Comparison of ENCODE assay signal across 18 cellular contexts in genomic region chr12:108399514-108399913, GRCh38.
DNase-seq lines count a peak whose midpoint lies in the region; ATAC-seq and TF ChIP-seq lines count a peak whose summit lies in the region.
"Had no signal": no experiment of that assay in that cellular context is flagged by ENCODE, and none has a peak within 500 bp of the region (broad histone marks: within the 10 kb centered on the region; RNA-seq: fewer than 3 reads in every experiment).

No MANE protein-coding gene starts in this region.

- no peaks in the 10 kb centered on the region for H3K27me3 ChIP-seq in gastroesophageal sphincter

- TF ChIP-seq POLR2A in gastroesophageal sphincter (IDR thresholded peaks at IDR 0.05), result no peak

- H3K4me1 ChIP-seq in gastroesophageal sphincter, result peaks cover 0 to 38% (median under 1%) of the 10 kb centered on the region in 3 donors
- H3K4me1 ChIP-seq: HAP-1, suprapubic skin had no signal

- H3K4me3 ChIP-seq in gastroesophageal sphincter, result no peak overlapping the region
- H3K4me3 ChIP-seq: HAP-1, hepatocyte, lower lobe of right lung, suprapubic skin had no signal

- H3K36me3 ChIP-seq in gastroesophageal sphincter, result no peaks in the 10 kb centered on the region
- H3K36me3 ChIP-seq: HAP-1, lower lobe of right lung, neutrophil, suprapubic skin had no signal

- DNase-seq in DMS 273 treated with DMSO at 0.1 percent for 48 hours (lab: John Stamatoyannopoulos, UW) (peak; percentile 48), RPMI7951 (ENCODE audit: low read depth) (peak; percentile 82), putamen (ENCODE audit: low spot score) (peak; percentile 32), AG20443 (ENCODE audit: low spot score) (no peak)
- DNase-seq in activated CD4-positive, alpha-beta T cell treated with anti-CD3 and anti-CD28 coated beads for 4 hours, result no peak
- DNase-seq: CD4-positive, alpha-beta T cell; DMS53; lower lobe of right lung; NCI-H187 treated with DMSO at 0.1 percent for 48 hours; NCI-H345 had no signal

- 13 to 18% methylated on average over 3 of the region's 5 CpGs for WGBS in gastroesophageal sphincter (ENCODE audit: low coverage in 1 of 2), 2 donors

- no peak overlapping the region for H3K27ac ChIP-seq in gastroesophageal sphincter
- H3K27ac ChIP-seq: hepatocyte, lower lobe of right lung, neutrophil, suprapubic skin had no signal

- TF ChIP-seq CTCF in gastroesophageal sphincter (IDR thresholded peaks at IDR 0.05), result no peak

- TF ChIP-seq EP300 in gastroesophageal sphincter (IDR thresholded peaks at IDR 0.05), result no peak

- ATAC-seq in gastroesophageal sphincter, result peak; percentile 53
- no peak for ATAC-seq in HG02970 (IDR thresholded peaks at IDR 0.05; ENCODE audit: low FRiP score, unreplicated experiment)
- ATAC-seq: activated CD4-positive, CD25-positive, alpha-beta regulatory T cell treated with anti-CD3 and anti-CD28 coated beads, Interleukin-2, amount 50 U/mL, for 24 hours; lower lobe of right lung; stimulated activated effector memory CD8-positive, alpha-beta T cell treated with anti-CD3 and anti-CD28 coated beads, Interleukin-12 subunit alpha, Interleukin-12 subunit beta, amount 100 ng/mL, for 72 hours had no signal

- no peaks in the 10 kb centered on the region for H3K9me3 ChIP-seq in gastroesophageal sphincter
- H3K9me3 ChIP-seq: HAP-1, lower lobe of right lung, neutrophil, suprapubic skin had no signal

Comparison
In these comparisons a context has a peak if more than half of its experiments do, and no peak if none do; other contexts are left out.
1. DNase-seq: peak in DMS 273 treated with DMSO at 0.1 percent for 48 hours (single experiment), RPMI7951 (single experiment) and putamen (single experiment); none in activated CD4-positive, alpha-beta T cell treated with anti-CD3 and anti-CD28 coated beads for 4 hours (0 of 2) and AG20443 (single experiment).